In the genomic region with DNA sequence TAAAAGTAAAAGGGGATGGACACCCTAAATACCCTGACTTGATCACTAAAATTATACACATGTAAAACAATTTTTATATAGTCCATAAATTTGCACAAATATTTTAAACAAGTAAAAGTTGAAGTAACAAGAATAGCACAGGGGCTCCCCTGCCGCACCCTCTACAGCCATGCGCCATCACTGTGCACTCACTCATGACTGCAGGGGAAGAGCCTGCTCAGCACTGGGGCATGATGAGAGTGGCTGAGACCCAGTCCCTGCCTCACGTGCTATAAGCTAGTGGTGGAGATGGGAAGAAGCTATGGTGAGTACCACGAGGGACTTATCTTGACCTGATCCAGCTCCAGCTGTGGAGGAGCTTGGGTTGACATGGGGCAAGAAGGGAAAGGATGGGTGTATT, we compare ENCODE assay signal across 17 cellular contexts. TPM values are rescaled to one million over a fixed set of nuclear protein-coding genes. Genes with fewer than 3 reads are reported as not detected.
DNase-seq lines count a peak whose midpoint lies in the region; ATAC-seq and TF ChIP-seq lines count a peak whose summit lies in the region.
"Had no signal": no experiment of that assay in that cellular context is flagged by ENCODE, and none has a peak within 500 bp of the region (broad histone marks: within the 10 kb centered on the region; RNA-seq: fewer than 3 reads in every experiment).

No MANE protein-coding gene starts in this region.

- H3K4me1 ChIP-seq in IMR-90 (ENCODE audit: control insufficient read depth, insufficient read depth, low read length): peaks cover 9% of the 10 kb centered on the region
- no peaks in the 10 kb centered on the region for H3K4me1 ChIP-seq in esophagus muscularis mucosa

- H2BK120ac ChIP-seq in IMR-90 (ENCODE audit: low read depth, low read length): peak overlapping the region; percentile 25; the same call in 1 of the 2 replicates

- 0 out of 3 replicates have a peak overlapping the region, but pooled peaks have one; percentile 28 for H2BK15ac ChIP-seq in IMR-90 (ENCODE audit: low read depth, low read length)

- H2AK9ac ChIP-seq in IMR-90 (replicated peaks; ENCODE audit: low read depth, low read length, poor library complexity): no peak overlapping the region

- H3K79me1 ChIP-seq in IMR-90 (ENCODE audit: low read depth in 1 of 2, low read length in 2 of 2): no peaks in the 10 kb centered on the region; a peak in 1 of 4 replicates

- peak overlapping the region; percentile 52; the same call in 1 of the 2 replicates for H2AK5ac ChIP-seq in IMR-90 (ENCODE audit: low read depth, low read length)

- POLR2A ChIA-PET in activated CD8-positive, alpha-beta T cell treated with anti-CD3 and anti-CD28 coated beads, Interleukin-2, amount 10 ng/mL, durations not matched to agents 7 days and 5 days (lab: Charles Lee): interaction anchor here (0.6 to 1.1 kb wide), 2 partner anchors 8 to 30 kb away, joined by 3 read pairs; no protein-coding TSS in a partner anchor
- POLR2A ChIA-PET in activated CD8-positive, alpha-beta T cell treated with anti-CD3 and anti-CD28 coated beads for 36 hours (lab: Charles Lee): interaction anchor here (1.3 to 1.5 kb wide), 2 partner anchors 9 to 48 kb away, joined by 3 to 4 read pairs; a partner anchor contains a TSS
- POLR2A ChIA-PET in IMR-90 (lab: Charles Lee; ENCODE audit: unreplicated experiment): no interaction called here

- H4K8ac ChIP-seq in IMR-90 (ENCODE audit: low read depth in 2 of 2, low read length in 2 of 2): no peak overlapping the region

- H3K9me1 ChIP-seq in IMR-90 (ENCODE audit: insufficient read depth, low read length): 0 out of 2 replicates have a peak, but pooled peaks cover 4% of the 10 kb centered on the region

- no peak overlapping the region for H3K23ac ChIP-seq in IMR-90 (ENCODE audit: low read depth, low read length)

- peaks cover 49% of the 10 kb centered on the region for H3K4me1 Mint-ChIP-seq in activated CD8-positive, alpha-beta T cell treated with anti-CD3 and anti-CD28 coated beads, Interleukin-2, amount 10 ng/mL, durations not matched to agents 7 days and 5 days (ENCODE audit: low read depth)
- H3K4me1 Mint-ChIP-seq in activated CD8-positive, alpha-beta T cell treated with anti-CD3 and anti-CD28 coated beads for 36 hours (ENCODE audit: low read depth): peaks cover 60% of the 10 kb centered on the region

- no peak overlapping the region for H3K14ac ChIP-seq in IMR-90 (replicated peaks; ENCODE audit: low read depth, low read length)

- H4K20me1 ChIP-seq in IMR-90 (ENCODE audit: insufficient read depth, low read length): no peaks in the 10 kb centered on the region

- no peak overlapping the region for H3K9ac ChIP-seq in IMR-90 (ENCODE audit: low read depth, low read length)
- H3K9ac ChIP-seq: GM23248 had no signal

- peak; percentile 14 for DNase-seq in activated CD8-positive, alpha-beta T cell treated with anti-CD3 and anti-CD28 coated beads, Interleukin-2, amount 10 ng/mL, durations not matched to agents 7 days and 5 days
- DNase-seq in activated CD8-positive, alpha-beta T cell treated with anti-CD3 and anti-CD28 coated beads for 36 hours: no peak
- DNase-seq in IMR-90 (no peak), esophagus muscularis mucosa (ENCODE audit: extremely low spot score) (peak; percentile 85)
- DNase-seq: C1 segment of cervical spinal cord; Calu3; CD4-positive, alpha-beta memory T cell; COR-L47; DMS53; DMS79 treated with DMSO at 0.1 percent for 48 hours; GF-D8; GM23248; H7; HCEC 1CT had no signal

- no TSS peak for BruUV-seq in IMR-90 (replicated peaks; lab: Mats Ljungman, UMichigan)

- in situ Hi-C loops in IMR-90 (cut with MboI; ENCODE audit: low sequenced_read_pairs): no loop called here

- peak overlapping the region; percentile 26; the same call in 1 of the 2 replicates for H3K4ac ChIP-seq in IMR-90 (ENCODE audit: low read depth, low read length)

- no peak overlapping the region for H2AFZ ChIP-seq in IMR-90 (replicated peaks; ENCODE audit: low read length, poor library complexity)
- H2AFZ ChIP-seq: GM23248 had no signal

- dilution Hi-C loops in IMR-90 (cut with HindIII; ENCODE audit: low sequenced_read_pairs, unreplicated experiment): no loop called here

- H2BK5ac ChIP-seq in IMR-90 (ENCODE audit: low read depth, low read length, poor library complexity, severe bottlenecking): no peak overlapping the region

- no peak for TF ChIP-seq CTCF in activated CD8-positive, alpha-beta T cell treated with anti-CD3 and anti-CD28 coated beads for 36 hours (IDR thresholded peaks at IDR 0.05)
- no peak for TF ChIP-seq CTCF in IMR-90 (conservative IDR thresholded peaks at IDR 0.05; ENCODE audit: low read depth, low read length)
- no peak for TF ChIP-seq CTCF in esophagus muscularis mucosa (IDR thresholded peaks at IDR 0.05)

- no peaks in the 10 kb centered on the region for H3K36me3 ChIP-seq in IMR-90 (ENCODE audit: control insufficient read depth, insufficient read depth, low read length)
- no peaks in the 10 kb centered on the region for H3K36me3 ChIP-seq in esophagus muscularis mucosa

- no peak overlapping the region for H3K18ac ChIP-seq in IMR-90 (ENCODE audit: low read depth, low read length)

- H3K27me3 ChIP-seq in IMR-90 (ENCODE audit: control insufficient read depth, insufficient read depth, low read length) (no peaks in the 10 kb centered on the region), esophagus muscularis mucosa (no peaks in the 10 kb centered on the region)

- no peak overlapping the region for H3K4me2 ChIP-seq in IMR-90 (ENCODE audit: low read depth, low read length)

- H3K36me3 Mint-ChIP-seq in activated CD8-positive, alpha-beta T cell treated with anti-CD3 and anti-CD28 coated beads, Interleukin-2, amount 10 ng/mL, durations not matched to agents 7 days and 5 days (ENCODE audit: low read depth): peaks cover 31% of the 10 kb centered on the region
- peaks cover 22% of the 10 kb centered on the region for H3K36me3 Mint-ChIP-seq in activated CD8-positive, alpha-beta T cell treated with anti-CD3 and anti-CD28 coated beads for 36 hours (ENCODE audit: low read depth)

- no peaks in the 10 kb centered on the region for H3K27me3 Mint-ChIP-seq in activated CD8-positive, alpha-beta T cell treated with anti-CD3 and anti-CD28 coated beads, Interleukin-2, amount 10 ng/mL, durations not matched to agents 7 days and 5 days (ENCODE audit: low read depth)
- H3K27me3 Mint-ChIP-seq in activated CD8-positive, alpha-beta T cell treated with anti-CD3 and anti-CD28 coated beads for 36 hours: no peaks in the 10 kb centered on the region
- H3K27me3 Mint-ChIP-seq: CD4-positive, alpha-beta memory T cell had no signal

- no peak overlapping the region for H3K56ac ChIP-seq in IMR-90 (ENCODE audit: extremely low read depth, insufficient read depth, low read length)

- H3K4me3 ChIP-seq in IMR-90 (ENCODE audit: insufficient read depth, low read depth, low read length): no peak overlapping the region
- H3K4me3 ChIP-seq in esophagus muscularis mucosa: no peak overlapping the region
- H3K4me3 ChIP-seq: GM23248 had no signal

- TF ChIP-seq POLR2A in IMR-90 (IDR thresholded peaks at IDR 0.05; ENCODE audit: low read depth, low read length) (no peak), esophagus muscularis mucosa (IDR thresholded peaks at IDR 0.05; ENCODE audit: low read depth) (no peak)

- 100% methylated on average over 1 of the region's 4 CpGs; no CpG with 5 or more reads in 1 of the 2 experiments for WGBS in IMR-90 (ENCODE audit: extremely low coverage in 2 of 2, insufficient read length in 1 of 2), 2 experiments
- 99% methylated on average over 4 of the region's 4 CpGs for WGBS in esophagus muscularis mucosa

- H3K27ac Mint-ChIP-seq in activated CD8-positive, alpha-beta T cell treated with anti-CD3 and anti-CD28 coated beads, Interleukin-2, amount 10 ng/mL, durations not matched to agents 7 days and 5 days: no peak overlapping the region
- no peak overlapping the region for H3K27ac Mint-ChIP-seq in activated CD8-positive, alpha-beta T cell treated with anti-CD3 and anti-CD28 coated beads for 36 hours

- H3K9me3 ChIP-seq in IMR-90 (ENCODE audit: control insufficient read depth, insufficient read depth, low read length): peaks cover 3% of the 10 kb centered on the region; the same call in 1 of the 2 replicates
- peaks cover 0 to 2% (median 0%) of the 10 kb centered on the region in 4 donors for H3K9me3 ChIP-seq in esophagus muscularis mucosa

- TF ChIP-seq EP300 in esophagus muscularis mucosa (IDR thresholded peaks at IDR 0.05): no peak

- H4K5ac ChIP-seq in IMR-90 (ENCODE audit: low read depth, low read length): no peak overlapping the region

- H3K4me3 Mint-ChIP-seq in activated CD8-positive, alpha-beta T cell treated with anti-CD3 and anti-CD28 coated beads, Interleukin-2, amount 10 ng/mL, durations not matched to agents 7 days and 5 days: no peak overlapping the region
- H3K4me3 Mint-ChIP-seq in activated CD8-positive, alpha-beta T cell treated with anti-CD3 and anti-CD28 coated beads for 36 hours: no peak overlapping the region
- H3K4me3 Mint-ChIP-seq: CD4-positive, alpha-beta memory T cell had no signal

- intact Hi-C loops in activated CD8-positive, alpha-beta T cell treated with anti-CD3 and anti-CD28 coated beads for 36 hours (cut with micrococcal nuclease): no loop called here
- intact Hi-C loops in IMR-90 (cut with micrococcal nuclease): no loop called here
- intact Hi-C loops in esophagus muscularis mucosa (cut with DNase I): no loop called here

- CTCF ChIA-PET in activated CD8-positive, alpha-beta T cell treated with anti-CD3 and anti-CD28 coated beads, Interleukin-2, amount 10 ng/mL, durations not matched to agents 7 days and 5 days (lab: Charles Lee): interaction anchor here (0.8 to 2.3 kb wide), 4 partner anchors 8 to 146 kb away, joined by 3 to 11 read pairs (median 5); no protein-coding TSS in a partner anchor
- CTCF ChIA-PET in activated CD8-positive, alpha-beta T cell treated with anti-CD3 and anti-CD28 coated beads for 36 hours (lab: Charles Lee): interaction anchor here (0.8 to 2.9 kb wide), 5 partner anchors 8 to 36 kb away, joined by 3 to 16 read pairs (median 3); no protein-coding TSS in a partner anchor
- CTCF ChIA-PET in IMR-90 (lab: Yijun Ruan, JAX): no interaction called here

- H3K27ac ChIP-seq in IMR-90 (ENCODE audit: insufficient read depth, low read length) (no peak overlapping the region), esophagus muscularis mucosa (replicated peaks in 1 of 4) (no peak overlapping the region)
- H3K27ac ChIP-seq: GM23248 had no signal

- ATAC-seq in activated CD8-positive, alpha-beta T cell treated with anti-CD3 and anti-CD28 coated beads, Interleukin-2, amount 10 ng/mL, durations not matched to agents 7 days and 5 days: no peak
- ATAC-seq in activated CD8-positive, alpha-beta T cell treated with anti-CD3 and anti-CD28 coated beads for 36 hours: no peak
- ATAC-seq in IMR-90 (ENCODE audit: low read depth) (no peak), GM21737 (IDR thresholded peaks at IDR 0.05; ENCODE audit: unreplicated experiment) (no peak), GM21390 (IDR thresholded peaks at IDR 0.05; ENCODE audit: unreplicated experiment) (no peak)

- TF ChIP-seq RAD21 in IMR-90 (IDR thresholded peaks at IDR 0.05; ENCODE audit: low read length): no peak

- H3K9me3 Mint-ChIP-seq in activated CD8-positive, alpha-beta T cell treated with anti-CD3 and anti-CD28 coated beads, Interleukin-2, amount 10 ng/mL, durations not matched to agents 7 days and 5 days (ENCODE audit: insufficient read depth): peaks cover 7% of the 10 kb centered on the region
- H3K9me3 Mint-ChIP-seq in activated CD8-positive, alpha-beta T cell treated with anti-CD3 and anti-CD28 coated beads for 36 hours: peaks cover 8% of the 10 kb centered on the region

- H2BK20ac ChIP-seq in IMR-90 (ENCODE audit: low read depth, low read length): no peak overlapping the region

- H4K91ac ChIP-seq in IMR-90 (ENCODE audit: insufficient read depth, low read depth, low read length): 0 out of 2 replicates have a peak overlapping the region, but pooled peaks have one; percentile 34

RNA-seq across cellular contexts. Expression of a gene that starts 46.9 kb away (rescaled TPM):
- 1 to 10 TPM; 2.6 to 3.4 TPM for total RNA-seq in activated CD8-positive, alpha-beta T cell treated with anti-CD3 and anti-CD28 coated beads, Interleukin-2, amount 10 ng/mL, durations not matched to agents 7 days and 5 days
- total RNA-seq in activated CD8-positive, alpha-beta T cell treated with anti-CD3 and anti-CD28 coated beads for 36 hours: 10 to 100 TPM; 43.2 to 44.8 TPM
- 116 and 167 TPM in 2 replicates for total RNA-seq in IMR-90 (2012; rRNA removed)
- polyA plus RNA-seq in IMR-90 (2012; rRNA removed): 44.3 and 57.2 TPM in 2 replicates
- polyA plus RNA-seq in IMR-90 (2012; cell fraction: cytosol; rRNA removed): 11.9 and 14.9 TPM in 2 replicates
- polyA plus RNA-seq in IMR-90 (2012; cell fraction: nucleus; rRNA removed; ENCODE audit: low replicate concordance): 10.3 and 68.5 TPM in 2 replicates
- total RNA-seq in esophagus muscularis mucosa: 10 to 100 TPM; 14.8 to 17.3 (median 15.9) TPM
- total RNA-seq: G401 had no signal

RNA-seq across cellular contexts. Expression of a gene that starts 47.5 kb away (rescaled TPM):
- 100 to 1,000 TPM; 154 to 157 TPM for total RNA-seq in activated CD8-positive, alpha-beta T cell treated with anti-CD3 and anti-CD28 coated beads, Interleukin-2, amount 10 ng/mL, durations not matched to agents 7 days and 5 days
- total RNA-seq in activated CD8-positive, alpha-beta T cell treated with anti-CD3 and anti-CD28 coated beads for 36 hours: 10 to 100 TPM; 70.8 to 72.2 TPM
- 0.28 and 0.36 TPM in 2 replicates for total RNA-seq in IMR-90 (2012; rRNA removed)
- 0.47 and 0.48 TPM in 2 replicates for polyA plus RNA-seq in IMR-90 (2012; rRNA removed)
- polyA plus RNA-seq in IMR-90 (2012; cell fraction: cytosol; rRNA removed): 0.07 and 0.08 TPM in 2 replicates
- polyA plus RNA-seq in IMR-90 (2012; cell fraction: nucleus; rRNA removed; ENCODE audit: low replicate concordance): 0.27 and 3.1 TPM in 2 replicates
- 1 to 10 TPM in 2 of 4 donors, under 1 TPM in 2; 0.26 to 5.4 (median 2.4) TPM for total RNA-seq in esophagus muscularis mucosa
- total RNA-seq: G401 had no signal

Comparison
In these comparisons a context has a peak if more than half of its experiments do, and no peak if none do; other contexts are left out.
1. DNase-seq: peak in activated CD8-positive, alpha-beta T cell treated with anti-CD3 and anti-CD28 coated beads, Interleukin-2, amount 10 ng/mL, durations not matched to agents 7 days and 5 days (single experiment) and esophagus muscularis mucosa (single experiment); none in activated CD8-positive, alpha-beta T cell treated with anti-CD3 and anti-CD28 coated beads for 36 hours (single experiment) and IMR-90 (single experiment).
2. RNA of a gene that starts 47.5 kb away (total RNA-seq): 154 to 157 TPM in activated CD8-positive, alpha-beta T cell treated with anti-CD3 and anti-CD28 coated beads, Interleukin-2, amount 10 ng/mL, durations not matched to agents 7 days and 5 days and 70.8 to 72.2 TPM in activated CD8-positive, alpha-beta T cell treated with anti-CD3 and anti-CD28 coated beads for 36 hours; 0.26 to 5.4 TPM in esophagus muscularis mucosa and 0.28 to 0.36 TPM in IMR-90; every median in the first group is over 10 times any median in the second.